1 cellular context compared by ENCODE assay signal in the genomic region with DNA sequence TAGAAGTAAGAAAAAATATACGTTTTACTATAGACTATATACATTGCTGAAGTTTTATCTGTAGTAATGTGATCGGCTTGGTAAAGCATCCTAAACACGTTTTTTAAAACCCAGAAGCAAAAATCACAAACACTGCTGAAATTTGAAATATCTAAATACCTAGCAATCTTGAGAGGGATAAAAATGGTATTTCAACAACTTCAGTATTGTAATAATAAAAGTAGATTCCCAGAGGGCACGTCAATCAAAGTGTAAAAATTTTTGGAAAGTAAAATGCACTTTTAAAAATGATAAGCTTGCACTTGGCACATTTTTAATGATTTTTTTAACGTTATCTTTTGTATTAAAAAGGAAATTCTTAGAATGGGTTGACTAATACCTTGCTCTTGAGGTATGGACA.
TF ChIP-seq lines count a peak whose summit lies in the region.

No MANE protein-coding gene starts in this region.

TF ChIP-seq in endothelial cell of umbilical vein, 7 proteins besides CTCF, POLR2A, EP300 and RAD21 (continued from another document):
- no peak for TF ChIP-seq MYC (IDR thresholded peaks at IDR 0.05; ENCODE audit: low read depth, low read length)
- TF ChIP-seq GATA2 (IDR thresholded peaks at IDR 0.05; ENCODE audit: insufficient read depth, insufficient read length, low read depth, low read length) = no peak
- no peak for TF ChIP-seq POLR2AphosphoS5 (IDR thresholded peaks at IDR 0.05; ENCODE audit: insufficient read depth, low read depth, low read length)
